In genomic region chr4:2537011-2537830, GRCh38 we compare ENCODE assay signal across 8 cellular contexts. TPM values are rescaled to one million over a fixed set of nuclear protein-coding genes. Genes with fewer than 3 reads are reported as not detected.
DNase-seq lines count a peak whose midpoint lies in the region; ATAC-seq, FAIRE-seq and TF ChIP-seq lines count a peak whose summit lies in the region.

No MANE protein-coding gene starts in this region.

- H4K20me1 ChIP-seq in IMR-90 (ENCODE audit: insufficient read depth, low read length), result peaks cover 44% of the 10 kb centered on the region

- FAIRE-seq in HTR-8/SVneo (lab: Jason Lieb, UNC), result no peak

- peak overlapping the region in 1 of 2 experiments; percentile 28; a peak in 1 of 4 replicates for H4K8ac ChIP-seq in IMR-90 (ENCODE audit: low read depth in 2 of 2, low read length in 2 of 2)

- H3K9me1 ChIP-seq in IMR-90 (ENCODE audit: insufficient read depth, low read length), result peaks cover 7% of the 10 kb centered on the region

- H3K27ac ChIP-seq in IMR-90 (ENCODE audit: insufficient read depth, low read length), result peak overlapping the region; percentile 78
- peak overlapping the region; percentile 91 for H3K27ac ChIP-seq in WERI-Rb-1

- H3K56ac ChIP-seq in IMR-90 (ENCODE audit: extremely low read depth, insufficient read depth, low read length), result peak overlapping the region; percentile 28; the same call in 1 of the 2 replicates

- WGBS in IMR-90 (ENCODE audit: extremely low coverage in 2 of 2, insufficient read length in 1 of 2), 2 experiments, result 0% methylated on average over 52 of the region's 103 CpGs; no CpG with 5 or more reads in 1 of the 2 experiments

- no peak for TF ChIP-seq CTCF in IMR-90 (conservative IDR thresholded peaks at IDR 0.05; ENCODE audit: low read depth, low read length)
- no peak for TF ChIP-seq CTCF in WERI-Rb-1 (IDR thresholded peaks at IDR 0.05; ENCODE audit: low read depth, low read length)
- TF ChIP-seq CTCF in cardiac fibroblast (IDR thresholded peaks at IDR 0.05; ENCODE audit: low read depth, low read length), result no peak

- POLR2A ChIA-PET in IMR-90 (lab: Charles Lee; ENCODE audit: unreplicated experiment), result interaction anchor here (0.6 kb wide), 1 partner anchor 148 kb away, joined by 3 read pairs; no protein-coding TSS in a partner anchor

- peak overlapping the region; percentile 72; the same call in 1 of the 2 replicates for H3K14ac ChIP-seq in IMR-90 (replicated peaks; ENCODE audit: low read depth, low read length)

- CTCF ChIA-PET in IMR-90 (lab: Yijun Ruan, JAX), result no interaction called here

- no peaks in the 10 kb centered on the region for H3K27me3 ChIP-seq in IMR-90 (ENCODE audit: control insufficient read depth, insufficient read depth, low read length)
- no peaks in the 10 kb centered on the region for H3K27me3 ChIP-seq in WERI-Rb-1 (ENCODE audit: insufficient read depth, low read depth, severe bottlenecking)

- H3K4ac ChIP-seq in IMR-90 (ENCODE audit: low read depth, low read length), result peak overlapping the region; percentile 84

- no peak for TF ChIP-seq POLR2A in IMR-90 (IDR thresholded peaks at IDR 0.05; ENCODE audit: low read depth, low read length)

- H2AFZ ChIP-seq in IMR-90 (replicated peaks; ENCODE audit: low read length, poor library complexity), result peak overlapping the region; percentile 95

- no TSS peak for BruUV-seq in IMR-90 (replicated peaks; lab: Mats Ljungman, UMichigan)

- H3K4me3 ChIP-seq in IMR-90 (ENCODE audit: insufficient read depth, low read depth, low read length) (peak overlapping the region; percentile 99), WERI-Rb-1 (ENCODE audit: low read depth, low read length) (peak overlapping the region; percentile 71), cardiac fibroblast (replicated peaks in 1 of 2; ENCODE audit: low read depth in 2 of 2, low read length in 2 of 2) (peak overlapping the region; percentile 66 to 86)

- H2BK120ac ChIP-seq in IMR-90 (ENCODE audit: low read depth, low read length), result no peak overlapping the region

- H2AK5ac ChIP-seq in IMR-90 (ENCODE audit: low read depth, low read length), result peak overlapping the region; percentile 15; the same call in 1 of the 2 replicates

- H3K18ac ChIP-seq in IMR-90 (ENCODE audit: low read depth, low read length), result no peak overlapping the region

- DNase-seq in CD1c-positive myeloid dendritic cell (ENCODE audit: extremely low spot score) (peak; percentile 57), IMR-90 (peak; percentile 24), WERI-Rb-1 (peak; percentile 54), cardiac fibroblast (ENCODE audit: low read depth in 2 of 2) (peak; percentile 36 to 39), kidney tubule cell (ENCODE audit: low spot score) (peak; percentile 59), HTR-8/SVneo (ENCODE audit: insufficient read length, low spot score) (no peak)
- peak; percentile 22 to 49 for DNase-seq in stimulated activated CD4-positive, alpha-beta T cell treated with anti-CD3 and anti-CD28 coated beads, Interleukin-1b, Interleukin-23, amount 100 ng/mL, for 4 hours (ENCODE audit: low read depth in 2 of 2)

- peaks cover 4% of the 10 kb centered on the region; the same call in 1 of the 2 replicates for H3K4me1 ChIP-seq in IMR-90 (ENCODE audit: control insufficient read depth, insufficient read depth, low read length)

- no peak overlapping the region for H4K5ac ChIP-seq in IMR-90 (ENCODE audit: low read depth, low read length)

- peaks cover 2% of the 10 kb centered on the region; the same call in 1 of the 2 replicates for H3K36me3 ChIP-seq in IMR-90 (ENCODE audit: control insufficient read depth, insufficient read depth, low read length)
- H3K36me3 ChIP-seq in WERI-Rb-1, result peaks cover 24% of the 10 kb centered on the region

- H3K9ac ChIP-seq in IMR-90 (ENCODE audit: low read depth, low read length), result peak overlapping the region; percentile 84

- H4K91ac ChIP-seq in IMR-90 (ENCODE audit: insufficient read depth, low read depth, low read length), result peak overlapping the region; percentile 15; the same call in 1 of the 2 replicates

- H3K4me2 ChIP-seq in IMR-90 (ENCODE audit: low read depth, low read length), result peak overlapping the region; percentile 84

- dilution Hi-C loops in IMR-90 (cut with HindIII; ENCODE audit: low sequenced_read_pairs, unreplicated experiment), result no loop called here

- H2BK20ac ChIP-seq in IMR-90 (ENCODE audit: low read depth, low read length), result no peak overlapping the region

- peak; percentile 14 for ATAC-seq in GM19467 (IDR thresholded peaks at IDR 0.05; ENCODE audit: unreplicated experiment)
- ATAC-seq in IMR-90 (ENCODE audit: low read depth), result peak; percentile 21

- peak overlapping the region; percentile 98 for H2AK9ac ChIP-seq in IMR-90 (replicated peaks; ENCODE audit: low read depth, low read length, poor library complexity)

- no peaks in the 10 kb centered on the region for H3K9me3 ChIP-seq in IMR-90 (ENCODE audit: control insufficient read depth, insufficient read depth, low read length)
- H3K9me3 ChIP-seq in WERI-Rb-1 (ENCODE audit: severe bottlenecking), result no peaks in the 10 kb centered on the region

- intact Hi-C loops in IMR-90 (cut with micrococcal nuclease), result loop anchor here (2.0 kb wide), 1 partner anchor 50 kb away; no protein-coding TSS in a partner anchor

- in situ Hi-C loops in IMR-90 (cut with MboI; ENCODE audit: low sequenced_read_pairs), result no loop called here

- peak overlapping the region; percentile 81 for H2BK5ac ChIP-seq in IMR-90 (ENCODE audit: low read depth, low read length, poor library complexity, severe bottlenecking)

- H2BK15ac ChIP-seq in IMR-90 (ENCODE audit: low read depth, low read length), result no peak overlapping the region

- TF ChIP-seq RAD21 in IMR-90 (IDR thresholded peaks at IDR 0.05; ENCODE audit: low read length), result no peak

- H3K79me1 ChIP-seq in IMR-90 (ENCODE audit: low read depth in 1 of 2, low read length in 2 of 2), result peaks cover 0 to 26% of the 10 kb centered on the region in 2 experiments; a peak in 2 of 4 replicates

- H3K23ac ChIP-seq in IMR-90 (ENCODE audit: low read depth, low read length), result peak overlapping the region; percentile 92

TF ChIP-seq in IMR-90, 13 proteins besides CTCF, POLR2A, EP300 and RAD21:
- 0 out of 2 replicates have a peak, but pooled peaks have one; percentile 1 for TF ChIP-seq MAZ (IDR thresholded peaks at IDR 0.05; ENCODE audit: borderline replicate concordance, low read depth, low read length)
- no peak for TF ChIP-seq FOS (IDR thresholded peaks at IDR 0.05; ENCODE audit: low read depth, low read length)
- no peak for TF ChIP-seq ELK1 (IDR thresholded peaks at IDR 0.05; ENCODE audit: borderline replicate concordance, low read depth, low read length)
- TF ChIP-seq SMC3 (IDR thresholded peaks at IDR 0.05; ENCODE audit: low read depth, low read length), result no peak
- no peak for TF ChIP-seq RCOR1 (IDR thresholded peaks at IDR 0.05; ENCODE audit: insufficient replicate concordance, low read length)
- TF ChIP-seq, protein P1, sequence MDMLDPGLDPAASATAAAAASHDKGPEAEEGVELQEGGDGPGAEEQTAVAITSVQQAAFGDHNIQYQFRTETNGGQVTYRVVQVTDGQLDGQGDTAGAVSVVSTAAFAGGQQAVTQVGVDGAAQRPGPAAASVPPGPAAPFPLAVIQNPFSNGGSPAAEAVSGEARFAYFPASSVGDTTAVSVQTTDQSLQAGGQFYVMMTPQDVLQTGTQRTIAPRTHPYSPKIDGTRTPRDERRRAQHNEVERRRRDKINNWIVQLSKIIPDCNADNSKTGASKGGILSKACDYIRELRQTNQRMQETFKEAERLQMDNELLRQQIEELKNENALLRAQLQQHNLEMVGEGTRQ (IDR thresholded peaks at IDR 0.05; ENCODE audit: low read depth, low read length), result no peak
- TF ChIP-seq CHD1 (IDR thresholded peaks at IDR 0.05; ENCODE audit: low read depth, low read length), result 0 out of 2 replicates have a peak, but pooled peaks have one; percentile 46
- no peak for TF ChIP-seq NFE2L2 (IDR thresholded peaks at IDR 0.05; ENCODE audit: low read depth, low read length)
- no peak for TF ChIP-seq BHLHE40 (IDR thresholded peaks at IDR 0.05; ENCODE audit: low read depth, low read length)
- no peak for TF ChIP-seq MAFK (IDR thresholded peaks at IDR 0.05; ENCODE audit: low read depth, low read length)
- TF ChIP-seq RFX5 (IDR thresholded peaks at IDR 0.05; ENCODE audit: low read depth, low read length), result no peak
- no peak for TF ChIP-seq MXI1 (IDR thresholded peaks at IDR 0.05; ENCODE audit: borderline replicate concordance, low read depth, low read length)
- TF ChIP-seq CEBPB (IDR thresholded peaks at IDR 0.05; ENCODE audit: low read depth, low read length), result no peak

RNA-seq across cellular contexts. Expression of gene FAM193A, which starts 0.8 kb away (rescaled TPM):
- 6.8 and 8.1 TPM in 2 replicates for total RNA-seq in IMR-90 (2012; rRNA removed)
- polyA plus RNA-seq in IMR-90 (2012; rRNA removed), result 9.5 and 11.0 TPM in 2 replicates
- 7.7 and 8.2 TPM in 2 replicates for polyA plus RNA-seq in IMR-90 (2012; cell fraction: cytosol; rRNA removed)
- polyA plus RNA-seq in IMR-90 (2012; cell fraction: nucleus; rRNA removed; ENCODE audit: low replicate concordance), result 35.7 and 38.6 TPM in 2 replicates
